6 cellular contexts compared by ENCODE assay signal in the genomic region with DNA sequence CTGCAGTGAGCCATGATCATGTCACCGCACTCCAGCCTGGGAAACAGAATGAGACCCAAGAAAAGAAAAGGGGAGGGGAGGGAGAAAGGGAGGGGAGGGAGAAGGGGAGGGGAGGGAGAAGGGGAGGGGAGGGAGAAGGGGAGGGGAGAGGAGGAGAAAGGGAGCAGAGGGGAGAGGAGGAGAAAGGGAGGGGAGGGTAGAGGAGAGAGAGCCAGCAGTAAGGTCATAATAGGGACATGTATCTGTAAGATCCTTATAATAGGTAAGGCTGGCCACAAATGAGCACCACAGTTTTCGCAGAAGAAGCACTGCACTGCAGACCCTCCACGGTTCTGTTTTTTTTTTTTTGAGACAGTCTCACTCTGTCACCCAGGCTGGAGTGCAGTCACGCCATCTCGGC.
"Had no signal": no experiment of that assay in that cellular context is flagged by ENCODE, and none has a peak within 500 bp of the region (broad histone marks: within the 10 kb centered on the region; RNA-seq: fewer than 3 reads in every experiment).

No MANE protein-coding gene starts in this region.

- ATAC-seq: K562 had no signal

- DNase-seq: IMR-90, KBM-7, KG1 had no signal

- FAIRE-seq: HTR-8/SVneo, K562 had no signal

- H3K4me3 ChIP-seq: K562 had no signal

- H3K27ac ChIP-seq: HL-60 had no signal
